ENCODE assay signal across 9 cellular contexts in genomic region chr13:26476111-26476743, GRCh38.
DNase-seq lines count a peak whose midpoint lies in the region; ATAC-seq and TF ChIP-seq lines count a peak whose summit lies in the region.
"Had no signal": no experiment of that assay in that cellular context is flagged by ENCODE, and none has a peak within 500 bp of the region (broad histone marks: within the 10 kb centered on the region; RNA-seq: fewer than 3 reads in every experiment).

No MANE protein-coding gene starts in this region.

- H3K4me1 ChIP-seq in BLaER1 (peaks cover 10% of the 10 kb centered on the region), PC-3 (ENCODE audit: insufficient read depth, low read length) (peaks cover 5% of the 10 kb centered on the region; the same call in 1 of the 2 replicates)

- H3K4me2 ChIP-seq in BLaER1 = peak overlapping the region; percentile 65
- H3K4me2 ChIP-seq in PC-3 (ENCODE audit: low read length) = no peak overlapping the region

- BruUV-seq in PC-3 (replicated peaks; lab: Mats Ljungman, UMichigan) = no TSS peak

- H3K27ac ChIP-seq in BLaER1 = no peak overlapping the region
- no peak overlapping the region for H3K27ac ChIP-seq in PC-3 (ENCODE audit: low read length)

- no peaks in the 10 kb centered on the region for H3K79me2 ChIP-seq in PC-3 (ENCODE audit: low read length)

- H3F3A ChIP-seq in PC-3 (ENCODE audit: low read length, unreplicated experiment) = no peaks in the 10 kb centered on the region

- DNase-seq in fibroblast of the aortic adventitia (ENCODE audit: low read depth) = peak; percentile 70
- DNase-seq in PC-3 = no peak
- no peak for DNase-seq in DMS153 (lab: John Stamatoyannopoulos, UW)
- no peak for DNase-seq in NCI-H2171 (lab: John Stamatoyannopoulos, UW)

- no peaks in the 10 kb centered on the region for H3K27me3 Mint-ChIP-seq in T-helper 1 cell treated with Interleukin-12 subunit alpha and Interleukin-12 subunit beta and Interleukin-4 antibody, amounts not matched to agents 30 μg/mL and 1 μg/mL, for 36 hours (ENCODE audit: low read depth)
- no peaks in the 10 kb centered on the region for H3K27me3 Mint-ChIP-seq in nephron (ENCODE audit: low read depth)

- TF ChIP-seq CTCF in fibroblast of the aortic adventitia (IDR thresholded peaks at IDR 0.05; ENCODE audit: insufficient read depth, low read length) = no peak
- no peak for TF ChIP-seq CTCF in nephron (IDR thresholded peaks at IDR 0.05; ENCODE audit: unreplicated experiment in 3 of 3)
- no peak for TF ChIP-seq CTCF in PC-3 (conservative IDR thresholded peaks at IDR 0.05; ENCODE audit: low read depth, low read length)

- no peak overlapping the region for H3K27ac Mint-ChIP-seq in T-helper 1 cell treated with Interleukin-12 subunit alpha and Interleukin-12 subunit beta and Interleukin-4 antibody, amounts not matched to agents 30 μg/mL and 1 μg/mL, for 36 hours
- H3K27ac Mint-ChIP-seq in nephron = peak overlapping the region; percentile 35 to 83 (median 50)

- ATAC-seq in PC-3 (no peak), HG02884 (IDR thresholded peaks at IDR 0.05; ENCODE audit: unreplicated experiment) (no peak)

- no peaks in the 10 kb centered on the region for H3K36me3 Mint-ChIP-seq in T-helper 1 cell treated with Interleukin-12 subunit alpha and Interleukin-12 subunit beta and Interleukin-4 antibody, amounts not matched to agents 30 μg/mL and 1 μg/mL, for 36 hours (ENCODE audit: low read depth)
- H3K36me3 Mint-ChIP-seq in nephron (ENCODE audit: low read depth) = no peaks in the 10 kb centered on the region

- H4K20me1 ChIP-seq in BLaER1 (no peaks in the 10 kb centered on the region; the same call in 1 of the 2 replicates), PC-3 (ENCODE audit: low read length) (no peaks in the 10 kb centered on the region)

- H2AFZ ChIP-seq in PC-3 (ENCODE audit: low read length) = no peak overlapping the region

- H3K9me3 Mint-ChIP-seq in T-helper 1 cell treated with Interleukin-12 subunit alpha and Interleukin-12 subunit beta and Interleukin-4 antibody, amounts not matched to agents 30 μg/mL and 1 μg/mL, for 36 hours = no peaks in the 10 kb centered on the region
- no peaks in the 10 kb centered on the region for H3K9me3 Mint-ChIP-seq in nephron

- CTCF ChIA-PET in PC-3 (lab: Charles Lee) = no interaction called here

- H3K9me2 ChIP-seq in PC-3 (replicated peaks; ENCODE audit: low read length) = no peaks in the 10 kb centered on the region

- POLR2A ChIA-PET in PC-3 (lab: Charles Lee; ENCODE audit: unreplicated experiment) = no interaction called here

- H3K36me3 ChIP-seq in BLaER1 = no peaks in the 10 kb centered on the region
- H3K36me3 ChIP-seq in PC-3 (ENCODE audit: low read depth, low read length) = no peaks in the 10 kb centered on the region
- H3K36me3 ChIP-seq: Peyer's patch had no signal

- H3K27me3 ChIP-seq in BLaER1 (no peaks in the 10 kb centered on the region), PC-3 (ENCODE audit: low read length) (no peaks in the 10 kb centered on the region)
- H3K27me3 ChIP-seq: Peyer's patch had no signal

- peaks cover 11% of the 10 kb centered on the region for H3K4me1 Mint-ChIP-seq in T-helper 1 cell treated with Interleukin-12 subunit alpha and Interleukin-12 subunit beta and Interleukin-4 antibody, amounts not matched to agents 30 μg/mL and 1 μg/mL, for 36 hours (ENCODE audit: low read depth)
- H3K4me1 Mint-ChIP-seq in nephron = peaks cover 30% of the 10 kb centered on the region

- H3K9me3 ChIP-seq in BLaER1 (no peaks in the 10 kb centered on the region), PC-3 (ENCODE audit: low read length) (no peaks in the 10 kb centered on the region)
- H3K9me3 ChIP-seq: Peyer's patch had no signal

- H3K4me3 Mint-ChIP-seq in T-helper 1 cell treated with Interleukin-12 subunit alpha and Interleukin-12 subunit beta and Interleukin-4 antibody, amounts not matched to agents 30 μg/mL and 1 μg/mL, for 36 hours = peak overlapping the region; percentile 49
- H3K4me3 Mint-ChIP-seq in nephron = peak overlapping the region; percentile 74 to 80 (median 76)

- H3K4me3 ChIP-seq in BLaER1 (no peak overlapping the region), fibroblast of the aortic adventitia (ENCODE audit: low read depth, low read length) (peak overlapping the region; percentile 49), PC-3 (ENCODE audit: low read length) (no peak overlapping the region)

- intact Hi-C loops in PC-3 (cut with micrococcal nuclease) = no loop called here

- H3K9ac ChIP-seq in BLaER1 (no peak overlapping the region), PC-3 (ENCODE audit: low read length) (no peak overlapping the region)
